ENCODE assay signal across 11 cellular contexts in the genomic region with DNA sequence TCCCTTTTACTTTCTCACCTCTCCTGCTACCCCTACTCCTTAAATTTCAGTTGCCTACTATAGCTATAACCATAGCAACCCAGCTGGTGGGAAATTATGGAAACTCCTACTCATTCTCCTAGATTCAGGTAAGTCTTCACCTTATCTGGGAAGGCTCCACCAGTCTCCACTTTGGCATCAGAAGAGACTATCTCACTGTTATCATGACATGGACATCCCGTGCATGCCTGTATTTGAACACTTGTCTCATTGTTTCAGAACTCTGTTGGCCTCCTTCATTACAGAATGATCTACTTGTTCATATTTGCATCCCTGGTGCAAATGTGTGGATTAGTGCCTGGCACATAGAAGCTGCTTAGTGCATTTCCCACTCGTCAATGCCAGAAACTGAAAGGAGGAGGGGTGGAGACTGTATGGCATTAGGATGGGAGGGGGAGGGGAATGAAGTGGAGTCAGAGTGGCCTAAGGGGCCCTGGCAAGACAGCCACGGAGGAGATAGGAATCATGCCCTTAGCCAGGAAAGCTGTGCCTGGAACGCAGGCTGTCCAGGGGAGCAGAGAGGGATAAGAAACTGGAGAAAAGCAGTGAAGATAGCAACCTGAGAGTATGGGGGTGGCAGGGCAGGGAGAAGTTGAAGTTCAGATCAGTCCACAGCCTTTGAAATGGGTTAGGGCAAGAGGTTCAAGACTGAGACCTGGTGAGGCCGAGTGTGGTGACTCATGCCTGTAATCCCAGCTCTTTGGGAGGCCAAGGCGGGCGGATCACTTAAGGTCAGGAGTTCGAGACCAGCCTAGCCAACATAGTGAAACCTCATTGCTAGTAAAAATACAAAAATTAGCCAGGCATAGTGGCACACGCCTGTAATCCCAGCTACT. TPM values are rescaled to one million over a fixed set of nuclear protein-coding genes. Genes with fewer than 3 reads are reported as not detected.
DNase-seq lines count a peak whose midpoint lies in the region; ATAC-seq and TF ChIP-seq lines count a peak whose summit lies in the region.
"Had no signal": no experiment of that assay in that cellular context is flagged by ENCODE, and none has a peak within 500 bp of the region (broad histone marks: within the 10 kb centered on the region; RNA-seq: fewer than 3 reads in every experiment).

No MANE protein-coding gene starts in this region.

- peak overlapping the region; percentile 3 for H2AFZ ChIP-seq in neuronal stem cell (ENCODE audit: low read length)

- no CpG with 5 or more reads among the region's 9 CpGs for WGBS in neuronal stem cell (ENCODE audit: extremely low coverage in 2 of 2, insufficient read length in 2 of 2, insufficient replicate concordance in 1 of 2), 2 donors
- 47 to 66% (median 55%) methylated on average over 9 of the region's 9 CpGs for WGBS in adrenal gland, 4 donors

- H3K4me2 ChIP-seq in neuronal stem cell (ENCODE audit: insufficient read depth, low read length, poor library complexity, severe bottlenecking): no peak overlapping the region

- DNase-seq in DMS 273 (lab: John Stamatoyannopoulos, UW; ENCODE audit: unreplicated experiment) (peak; percentile 6), DMS 273 treated with DMSO at 0.1 percent for 48 hours (lab: John Stamatoyannopoulos, UW) (no peak), MG63 (peak; percentile 54), brain microvascular endothelial cell (no peak), neuronal stem cell (ENCODE audit: low spot score) (no peak), adrenal gland (no peak)
- no peak for DNase-seq in CD8-positive, alpha-beta memory T cell
- DNase-seq in effector memory CD8-positive, alpha-beta T cell: no peak
- DNase-seq: upper lobe of right lung had no signal

- H3K9me3 Mint-ChIP-seq in CD8-positive, alpha-beta memory T cell: no peaks in the 10 kb centered on the region
- H3K9me3 Mint-ChIP-seq in effector memory CD8-positive, alpha-beta T cell: no peaks in the 10 kb centered on the region
- H3K9me3 Mint-ChIP-seq: naive thymus-derived CD8-positive, alpha-beta T cell had no signal

- H3K4me1 Mint-ChIP-seq in CD8-positive, alpha-beta memory T cell: peaks cover 4 to 9% (median 7%) of the 10 kb centered on the region in 3 donors
- H3K4me1 Mint-ChIP-seq in effector memory CD8-positive, alpha-beta T cell (ENCODE audit: low read depth in 2 of 2): peaks cover 0 to 9% of the 10 kb centered on the region in 2 donors

- H2BK12ac ChIP-seq in neuronal stem cell (ENCODE audit: low read length): no peak overlapping the region

- H3K14ac ChIP-seq in neuronal stem cell (ENCODE audit: low read length): no peak overlapping the region

- H2BK15ac ChIP-seq in neuronal stem cell (ENCODE audit: low read length): no peak overlapping the region

- no peak overlapping the region for H3K23ac ChIP-seq in neuronal stem cell (ENCODE audit: low read depth, low read length, poor library complexity)

- CTCF ChIA-PET in CD8-positive, alpha-beta memory T cell (lab: Charles Lee): interaction anchor here (0.6 to 3.5 kb wide), 18 partner anchors 8 to 365 kb away, joined by 3 to 17 read pairs (median 4); a partner anchor contains a TSS

- H4K8ac ChIP-seq in neuronal stem cell (ENCODE audit: low read depth, low read length): no peak overlapping the region

- peaks cover 17 to 33% of the 10 kb centered on the region in 2 donors for H3K27me3 Mint-ChIP-seq in CD8-positive, alpha-beta memory T cell
- peaks cover 14 to 55% of the 10 kb centered on the region in 2 donors for H3K27me3 Mint-ChIP-seq in effector memory CD8-positive, alpha-beta T cell

- POLR2A ChIA-PET in CD8-positive, alpha-beta memory T cell (lab: Charles Lee): interaction anchor here (1.0 to 1.2 kb wide), 2 partner anchors 54 to 360 kb away, joined by 4 read pairs; a partner anchor contains a TSS

- H3K4me1 ChIP-seq in neuronal stem cell (ENCODE audit: control insufficient read depth in 2 of 2, insufficient read depth in 1 of 2, low read depth in 1 of 2, low read length in 2 of 2) (no peaks in the 10 kb centered on the region), adrenal gland (replicated peaks in 1 of 2) (peaks cover 0 to 5% of the 10 kb centered on the region in 2 donors)
- peaks cover 4% of the 10 kb centered on the region for H3K4me1 ChIP-seq in CD8-positive, alpha-beta memory T cell (ENCODE audit: insufficient read depth, low read length)
- H3K4me1 ChIP-seq: upper lobe of right lung had no signal

- intact Hi-C loops in adrenal gland (cut with DNase I): loop anchor here (5.0 to 10.0 kb wide), 3 partner anchors 47 to 175 kb away; no protein-coding TSS in a partner anchor

- H3K36me3 Mint-ChIP-seq in CD8-positive, alpha-beta memory T cell: no peaks in the 10 kb centered on the region
- H3K36me3 Mint-ChIP-seq in effector memory CD8-positive, alpha-beta T cell (ENCODE audit: insufficient read depth): no peaks in the 10 kb centered on the region
- H3K36me3 Mint-ChIP-seq: naive thymus-derived CD8-positive, alpha-beta T cell had no signal

- H3K27ac ChIP-seq in brain microvascular endothelial cell (no peak overlapping the region), neuronal stem cell (replicated peaks; ENCODE audit: low read length) (no peak overlapping the region), adrenal gland (no peak overlapping the region)
- H3K27ac ChIP-seq in CD8-positive, alpha-beta memory T cell (ENCODE audit: low read depth, low read length): no peak overlapping the region
- H3K27ac ChIP-seq: 22Rv1, upper lobe of right lung had no signal

- no peak for ATAC-seq in effector memory CD8-positive, alpha-beta T cell (replicated peaks)

- no peak overlapping the region for H2BK120ac ChIP-seq in neuronal stem cell (ENCODE audit: low read depth, low read length)

- no peak overlapping the region for H3K4me3 Mint-ChIP-seq in CD8-positive, alpha-beta memory T cell
- H3K4me3 Mint-ChIP-seq in effector memory CD8-positive, alpha-beta T cell: no peak overlapping the region

- no peak overlapping the region for H3K4ac ChIP-seq in neuronal stem cell (ENCODE audit: low read length)

- H3K27me3 ChIP-seq in MG63 (no peaks in the 10 kb centered on the region), brain microvascular endothelial cell (replicated peaks) (no peaks in the 10 kb centered on the region), neuronal stem cell (ENCODE audit: control insufficient read depth in 3 of 3, insufficient read depth in 3 of 3, low read depth in 1 of 3, low read length in 3 of 3) (peaks cover 0 to 22% (median 0%) of the 10 kb centered on the region in 3 experiments), adrenal gland (no peaks in the 10 kb centered on the region)
- H3K27me3 ChIP-seq in CD8-positive, alpha-beta memory T cell (ENCODE audit: insufficient read depth, low read length, poor library complexity, severe bottlenecking): peaks cover 7% of the 10 kb centered on the region

- no peaks in the 10 kb centered on the region for H3K9me3 ChIP-seq in MG63
- H3K9me3 ChIP-seq in neuronal stem cell (replicated peaks in 1 of 2; ENCODE audit: control insufficient read depth in 2 of 2, insufficient read depth in 1 of 2, low read depth in 1 of 2, low read length in 2 of 2): no peaks in the 10 kb centered on the region
- no peaks in the 10 kb centered on the region for H3K9me3 ChIP-seq in CD8-positive, alpha-beta memory T cell (ENCODE audit: low read length)
- H3K9me3 ChIP-seq in adrenal gland (replicated peaks in 1 of 3): no peaks in the 10 kb centered on the region
- H3K9me3 ChIP-seq: upper lobe of right lung had no signal

- TF ChIP-seq CTCF in brain microvascular endothelial cell (IDR thresholded peaks at IDR 0.05; ENCODE audit: low read depth, low read length, missing control alignments): no peak
- TF ChIP-seq CTCF in adrenal gland (IDR thresholded peaks at IDR 0.05): no peak

- peak overlapping the region in 1 of 8 donors; percentile 12 for H3K27ac Mint-ChIP-seq in CD8-positive, alpha-beta memory T cell
- H3K27ac Mint-ChIP-seq in effector memory CD8-positive, alpha-beta T cell: no peak overlapping the region

- H4K91ac ChIP-seq in neuronal stem cell (ENCODE audit: low read depth, low read length, poor library complexity): no peak overlapping the region

- no peaks in the 10 kb centered on the region for H3K36me3 ChIP-seq in MG63
- no peaks in the 10 kb centered on the region for H3K36me3 ChIP-seq in brain microvascular endothelial cell (replicated peaks)
- no peaks in the 10 kb centered on the region for H3K36me3 ChIP-seq in neuronal stem cell (replicated peaks in 1 of 2; ENCODE audit: control insufficient read depth in 2 of 2, insufficient read depth in 2 of 2, low read length in 2 of 2)
- H3K36me3 ChIP-seq in CD8-positive, alpha-beta memory T cell (ENCODE audit: insufficient read depth, low read length): no peaks in the 10 kb centered on the region
- H3K36me3 ChIP-seq in adrenal gland (replicated peaks in 1 of 2): no peaks in the 10 kb centered on the region
- H3K36me3 ChIP-seq: upper lobe of right lung had no signal

- no peak overlapping the region for H2AK5ac ChIP-seq in neuronal stem cell (ENCODE audit: low read depth, low read length)

- no peaks in the 10 kb centered on the region for H3K79me1 ChIP-seq in neuronal stem cell (ENCODE audit: low read depth, low read length)

- no peak overlapping the region for H3K18ac ChIP-seq in neuronal stem cell (ENCODE audit: low read length)

- no peak overlapping the region for H2BK5ac ChIP-seq in neuronal stem cell (ENCODE audit: low read length)

- in situ Hi-C loops in brain microvascular endothelial cell (cut with HindIII; ENCODE audit: low pct_ligation_motif_present, low sequenced_read_pairs): no loop called here

- no peak overlapping the region for H3K9ac ChIP-seq in neuronal stem cell (ENCODE audit: low read depth, low read length, poor library complexity)

- H3K4me3 ChIP-seq in MG63: no peak overlapping the region
- H3K4me3 ChIP-seq in brain microvascular endothelial cell (ENCODE audit: low read depth, low read length): peak overlapping the region; percentile 0
- no peak overlapping the region for H3K4me3 ChIP-seq in neuronal stem cell (ENCODE audit: low read length in 2 of 2)
- no peak overlapping the region for H3K4me3 ChIP-seq in CD8-positive, alpha-beta memory T cell (ENCODE audit: low read length)
- H3K4me3 ChIP-seq in adrenal gland: no peak overlapping the region
- H3K4me3 ChIP-seq: upper lobe of right lung had no signal

- TF ChIP-seq POLR2A in adrenal gland (IDR thresholded peaks at IDR 0.05): no peak

RNA-seq across cellular contexts. Expression of a gene that starts 53.8 kb away (rescaled TPM):
- 199 and 235 TPM in 2 replicates for total RNA-seq in MG63 (2014; rRNA removed; shearing (Covaris generic); ENCODE audit: low replicate concordance)
- 253 TPM for polyA plus RNA-seq in neuronal stem cell (2013, experiment 1 of 2)
- polyA plus RNA-seq in neuronal stem cell (2013, experiment 2 of 2): 249 TPM
- total RNA-seq in CD8-positive, alpha-beta memory T cell: 100 to 1,000 TPM; 275 to 287 TPM
- 75.2 TPM for polyA plus RNA-seq in CD8-positive, alpha-beta memory T cell
- 100 to 1,000 TPM; 101 to 174 (median 155) TPM for total RNA-seq in adrenal gland
- 100 to 1,000 TPM in 1 of 3 donors, 10 to 100 TPM in 2; 42.4 to 202 (median 51.4) TPM for polyA plus RNA-seq in adrenal gland

Comparison
In these comparisons a context has a peak if more than half of its experiments do, and no peak if none do; other contexts are left out.
1. DNase-seq: peak in DMS 273 (single experiment) and MG63 (single experiment); none in DMS 273 treated with DMSO at 0.1 percent for 48 hours (single experiment), brain microvascular endothelial cell (single experiment), neuronal stem cell (single experiment), CD8-positive, alpha-beta memory T cell (0 of 5), effector memory CD8-positive, alpha-beta T cell (0 of 3) and adrenal gland (0 of 7).